ENCODE assay signal across 8 cellular contexts in the genomic region with DNA sequence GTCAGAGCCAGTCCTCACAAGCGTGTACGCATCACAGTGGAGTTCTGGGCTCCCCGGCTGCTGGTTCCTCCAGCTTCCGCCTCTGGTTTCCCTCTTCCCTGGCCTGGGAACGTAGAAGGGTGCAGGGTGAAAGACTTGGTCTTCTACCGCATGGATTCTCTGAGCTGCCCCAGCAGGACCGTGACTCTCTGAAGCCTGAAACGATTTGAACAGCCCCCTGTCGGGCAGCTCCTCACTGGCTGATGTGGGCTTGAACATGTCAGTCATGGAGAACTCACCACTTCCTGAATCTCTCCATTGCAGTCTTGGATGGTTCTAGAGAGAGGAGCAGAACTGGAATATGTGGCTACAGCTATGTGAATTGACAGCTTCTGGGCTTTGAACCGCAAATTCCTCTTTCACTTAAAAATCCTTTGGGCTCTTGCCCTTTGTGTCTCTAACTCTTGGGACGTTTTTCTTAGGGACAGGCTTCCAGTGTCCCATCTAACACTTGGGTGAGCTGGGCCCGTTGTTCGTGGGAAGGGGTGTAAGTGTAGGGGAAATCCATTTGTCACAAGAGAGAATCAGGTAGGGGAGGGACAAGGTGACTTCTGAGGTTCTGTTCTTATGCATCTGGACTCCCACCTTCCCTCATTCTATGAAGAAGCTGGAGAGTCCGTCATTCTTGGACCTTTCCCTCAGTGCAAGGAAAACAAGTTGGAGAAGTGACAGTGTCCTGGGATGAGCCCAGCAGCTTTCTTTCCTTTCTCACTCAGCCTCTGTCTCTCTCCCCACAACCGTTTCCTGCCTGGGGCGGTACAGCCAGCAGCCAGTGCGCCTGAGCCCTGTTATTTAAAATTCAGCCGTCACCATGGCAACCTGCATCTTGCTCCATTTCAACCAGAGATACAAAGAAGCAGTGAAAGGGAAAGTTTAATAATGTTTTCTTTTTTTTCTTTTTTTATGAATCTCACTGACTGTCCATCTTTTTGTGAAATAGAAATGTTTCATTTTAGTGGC.
DNase-seq lines count a peak whose midpoint lies in the region; ATAC-seq and TF ChIP-seq lines count a peak whose summit lies in the region.

No MANE protein-coding gene starts in this region.

- DNase-seq in Panc1 (ENCODE audit: low read depth, low spot score) (no peak), HuH-7 (ENCODE audit: low spot score) (no peak), HEK293T (ENCODE audit: extremely low spot score) (no peak)
- peak; percentile 64 to 68 for DNase-seq in activated naive CD4-positive, alpha-beta T cell treated with anti-CD3 and anti-CD28 coated beads, Interleukin-2, amount 50 U/mL, for 72 hours (ENCODE audit: low spot score in 2 of 2)
- peak; percentile 31 to 51 for DNase-seq in stimulated activated CD8-positive, alpha-beta memory T cell treated with anti-CD3 and anti-CD28 coated beads, Interleukin-2, amount 100 ng/mL, for 1 hour (ENCODE audit: low read depth in 2 of 2)

- ATAC-seq in GM18517 (IDR thresholded peaks at IDR 0.05; ENCODE audit: unreplicated experiment) (peak; percentile 85), HG02610 (IDR thresholded peaks at IDR 0.05; ENCODE audit: unreplicated experiment) (peak; percentile 74), Panc1 (peak; percentile 14; the same call in 1 of the 2 replicates)
- peak; percentile 79 to 80 for ATAC-seq in activated naive CD4-positive, alpha-beta T cell treated with anti-CD3 and anti-CD28 coated beads, Interleukin-2, amount 50 U/mL, for 72 hours

- H3K27me3 ChIP-seq in Panc1 (ENCODE audit: control insufficient read depth, insufficient read depth, low read length) = no peaks in the 10 kb centered on the region
- no peaks in the 10 kb centered on the region for H3K27me3 ChIP-seq in layer of hippocampus (ENCODE audit: control insufficient read depth, insufficient read depth, low read length)

- peaks cover 5% of the 10 kb centered on the region; the same call in 1 of the 2 replicates for H3K4me1 ChIP-seq in Panc1 (ENCODE audit: control insufficient read depth, insufficient read depth, low read length)

- CTCF ChIA-PET in Panc1 (lab: Charles Lee) = no interaction called here
- CTCF ChIA-PET in HEK293T (lab: Yijun Ruan, JAX) = no interaction called here

- BruUV-seq in Panc1 (replicated peaks; lab: Mats Ljungman, UMichigan) = no TSS peak

- H3K36me3 ChIP-seq in Panc1 (ENCODE audit: control insufficient read depth, insufficient read depth, low read length) = no peaks in the 10 kb centered on the region

- H3K27ac Mint-ChIP-seq in activated naive CD4-positive, alpha-beta T cell treated with anti-CD3 and anti-CD28 coated beads, Interleukin-2, amount 50 U/mL, for 72 hours = peak overlapping the region; percentile 90 to 98

- no peaks in the 10 kb centered on the region for H3K9me3 ChIP-seq in Panc1 (ENCODE audit: control insufficient read depth, insufficient read depth, low read depth, low read length)

- no peak overlapping the region for H3K4me3 ChIP-seq in Panc1 (ENCODE audit: low read depth in 2 of 2, low read length in 2 of 2)

- H3K27ac ChIP-seq in Panc1 (ENCODE audit: low read length) = no peak overlapping the region
- peak overlapping the region; percentile 65 for H3K27ac ChIP-seq in layer of hippocampus (ENCODE audit: low read depth, low read length)

- intact Hi-C loops in Panc1 (cut with micrococcal nuclease; ENCODE audit: unreplicated experiment) = loop anchor here (5.0 to 10.0 kb wide), 2 partner anchors 69 to 268 kb away; no protein-coding TSS in a partner anchor

- H3K36me3 Mint-ChIP-seq in activated naive CD4-positive, alpha-beta T cell treated with anti-CD3 and anti-CD28 coated beads, Interleukin-2, amount 50 U/mL, for 72 hours = no peaks in the 10 kb centered on the region

- in situ Hi-C loops in Panc1 (cut with HindIII; ENCODE audit: low pct_unique_long_range_greater_than_20kb, low sequenced_read_pairs) = no loop called here

- POLR2A ChIA-PET in Panc1 (lab: Charles Lee) (no interaction called here), HEK293T (lab: Yijun Ruan, JAX) (no interaction called here)

- H3K9me3 Mint-ChIP-seq in activated naive CD4-positive, alpha-beta T cell treated with anti-CD3 and anti-CD28 coated beads, Interleukin-2, amount 50 U/mL, for 72 hours = no peaks in the 10 kb centered on the region

- no peak for TF ChIP-seq CTCF in Panc1 (IDR thresholded peaks at IDR 0.05)

TF ChIP-seq in HEK293T, 16 proteins besides CTCF, POLR2A, EP300 and RAD21:
- TF ChIP-seq SP1 (IDR thresholded peaks at IDR 0.05) (no peak), FOXM1 (IDR thresholded peaks at IDR 0.05; ENCODE audit: borderline replicate concordance) (no peak), HDGF (IDR thresholded peaks at IDR 0.05; ENCODE audit: borderline replicate concordance) (no peak), FOXA1 (IDR thresholded peaks at IDR 0.05) (no peak), LEF1 (IDR thresholded peaks at IDR 0.05; ENCODE audit: borderline replicate concordance) (no peak), TARDBP (IDR thresholded peaks at IDR 0.05) (no peak), NFRKB (IDR thresholded peaks at IDR 0.05) (no peak)

Comparison
In these comparisons a context has a peak if more than half of its experiments do, and no peak if none do; other contexts are left out.
1. ATAC-seq: peak in every context shown above with its lines; median percentile 85 in GM18517; 80 in activated naive CD4-positive, alpha-beta T cell treated with anti-CD3 and anti-CD28 coated beads, Interleukin-2, amount 50 U/mL, for 72 hours; 74 in HG02610; 14 in Panc1.
2. DNase-seq: peak in activated naive CD4-positive, alpha-beta T cell treated with anti-CD3 and anti-CD28 coated beads, Interleukin-2, amount 50 U/mL, for 72 hours (2 of 2) and stimulated activated CD8-positive, alpha-beta memory T cell treated with anti-CD3 and anti-CD28 coated beads, Interleukin-2, amount 100 ng/mL, for 1 hour (2 of 2); none in Panc1 (single experiment), HuH-7 (single experiment) and HEK293T (single experiment).